ENCODE assay signal across 8 cellular contexts in the genomic region with DNA sequence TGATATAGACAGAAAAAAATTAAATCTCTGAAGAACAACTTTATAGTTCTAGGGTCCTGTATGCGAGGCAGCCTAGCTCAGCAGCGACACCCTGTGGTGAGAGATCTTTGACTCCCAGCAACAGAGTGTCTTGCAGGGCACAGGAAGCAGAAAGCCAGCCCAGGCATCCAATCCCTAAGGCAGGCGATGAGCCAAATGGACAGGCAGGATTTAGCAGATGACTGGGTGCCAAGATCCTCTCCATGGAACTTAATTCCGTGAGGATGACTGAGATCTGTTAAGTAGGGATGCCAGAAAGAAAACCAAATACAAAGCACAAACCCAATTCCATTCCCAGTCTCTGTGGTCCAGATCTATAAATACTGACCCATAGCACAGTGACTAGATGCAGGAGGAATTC. TPM values are rescaled to one million over a fixed set of nuclear protein-coding genes. Genes with fewer than 3 reads are reported as not detected.
DNase-seq lines count a peak whose midpoint lies in the region; ATAC-seq and TF ChIP-seq lines count a peak whose summit lies in the region.

No MANE protein-coding gene starts in this region.

- H3K27me3 ChIP-seq in aorta (ENCODE audit: control insufficient read depth in 1 of 2, insufficient read depth in 2 of 2, low read length in 1 of 2) = no peaks in the 10 kb centered on the region

- no peaks in the 10 kb centered on the region for H3K9me3 ChIP-seq in aorta (ENCODE audit: control insufficient read depth, low read length)

- no peaks in the 10 kb centered on the region for H3K36me3 ChIP-seq in aorta (ENCODE audit: control insufficient read depth in 1 of 2, insufficient read depth in 2 of 2, low read length in 1 of 2)

- peak; percentile 96 for TF ChIP-seq CTCF in GM10266 (IDR thresholded peaks at IDR 0.05; ENCODE audit: control insufficient read depth, insufficient read depth, low read depth, missing control alignments)

- no peak overlapping the region for H3K27ac ChIP-seq in aorta (ENCODE audit: low read depth in 1 of 2, low read length in 2 of 2)

- intact Hi-C loops in cardiac septum (cut with DNase I) = loop anchor here (2.0 to 5.0 kb wide), 4 partner anchors 265 to 505 kb away; no protein-coding TSS in a partner anchor
- intact Hi-C loops in aorta (cut with DNase I) = loop anchor here (2.0 to 10.0 kb wide), 4 partner anchors 153 to 505 kb away; no protein-coding TSS in a partner anchor

- ATAC-seq in aorta (ENCODE audit: low FRiP score) = peak; percentile 85
- ATAC-seq in GM21737 (IDR thresholded peaks at IDR 0.05; ENCODE audit: unreplicated experiment) = no peak

- DNase-seq in GM10266 (ENCODE audit: extremely low spot score) (peak; percentile 80), NCI-H1092 treated with DMSO at 0.1 percent for 48 hours (lab: John Stamatoyannopoulos, UW) (peak; percentile 45), SW480 (ENCODE audit: low spot score) (peak; percentile 63), cardiac septum (ENCODE audit: low spot score) (peak; percentile 84), pulmonary artery endothelial cell (ENCODE audit: low read depth, low spot score) (peak; percentile 40), aorta (peak; percentile 86 to 92)
- DNase-seq in activated naive CD8-positive, alpha-beta T cell treated with anti-CD3 and anti-CD28 coated beads, Interleukin-2, amount 50 U/mL, for 16 hours (ENCODE audit: low read depth, low spot score) = peak; percentile 52

- no peak overlapping the region for H3K4me3 ChIP-seq in aorta (ENCODE audit: low read length in 2 of 2)

- no peaks in the 10 kb centered on the region for H3K4me1 ChIP-seq in aorta (ENCODE audit: control insufficient read depth in 1 of 2, insufficient read depth in 2 of 2, low read length in 2 of 2)

- WGBS in aorta, 2 donors = 6 to 7% methylated on average over 4 of the region's 4 CpGs

RNA-seq across cellular contexts. Expression of gene HLCS, which starts 38.8 kb away (rescaled TPM):
- total RNA-seq in cardiac septum (6.9 TPM), pulmonary artery endothelial cell (12.9 and 15.6 TPM in 2 replicates), aorta (10 to 100 TPM; 17.3 to 19.7 TPM)
- polyA plus RNA-seq in aorta = 1 to 10 TPM; 2.1 to 4.0 TPM
